Comparison of ENCODE assay signal across 8 cellular contexts in the genomic region with DNA sequence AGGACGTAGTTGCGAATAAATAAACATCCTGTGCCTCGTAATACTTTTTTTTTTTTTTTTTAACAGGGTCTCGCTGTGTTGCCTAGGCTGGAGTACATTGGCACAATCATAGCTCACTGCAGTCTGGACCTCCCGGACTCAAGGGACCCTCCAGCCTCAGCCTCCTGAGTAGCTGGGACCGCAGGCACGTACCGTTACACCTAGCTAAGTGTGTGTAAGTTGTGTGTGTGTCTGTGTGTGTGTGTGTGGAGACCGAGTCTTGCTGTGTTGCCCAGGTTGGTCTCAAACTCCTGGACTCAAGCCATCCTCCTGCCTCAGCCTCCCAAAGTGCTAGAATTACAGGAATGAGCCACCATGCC. TPM values are rescaled to one million over a fixed set of nuclear protein-coding genes. Genes with fewer than 3 reads are reported as not detected.
DNase-seq lines count a peak whose midpoint lies in the region; ATAC-seq and TF ChIP-seq lines count a peak whose summit lies in the region.
"Had no signal": no experiment of that assay in that cellular context is flagged by ENCODE, and none has a peak within 500 bp of the region (broad histone marks: within the 10 kb centered on the region; RNA-seq: fewer than 3 reads in every experiment).

No MANE protein-coding gene starts in this region.

- H3K27ac ChIP-seq in HL-60 (replicated peaks) = no peak overlapping the region
- peak overlapping the region; percentile 91 to 96 for H3K27ac ChIP-seq in ascending aorta
- peak overlapping the region; percentile 84 for H3K27ac ChIP-seq in layer of hippocampus (ENCODE audit: low read depth, low read length)
- peak overlapping the region; percentile 89 for H3K27ac ChIP-seq in suprapubic skin

- no peaks in the 10 kb centered on the region for H3K27me3 ChIP-seq in HL-60 (ENCODE audit: insufficient read depth, poor library complexity, severe bottlenecking)
- no peaks in the 10 kb centered on the region for H3K27me3 ChIP-seq in ascending aorta
- no peaks in the 10 kb centered on the region for H3K27me3 ChIP-seq in layer of hippocampus (ENCODE audit: control insufficient read depth, insufficient read depth, low read length)
- no peaks in the 10 kb centered on the region for H3K27me3 ChIP-seq in suprapubic skin

- no peaks in the 10 kb centered on the region for H3K36me3 ChIP-seq in ascending aorta
- H3K36me3 ChIP-seq in suprapubic skin = no peaks in the 10 kb centered on the region

- ATAC-seq in GM19397 (IDR thresholded peaks at IDR 0.05; ENCODE audit: unreplicated experiment) = no peak

- H3K9me3 ChIP-seq in ascending aorta (no peaks in the 10 kb centered on the region), suprapubic skin (no peaks in the 10 kb centered on the region)

- peaks cover 0 to 2% of the 10 kb centered on the region in 2 donors for H3K4me1 ChIP-seq in ascending aorta
- peaks cover 18% of the 10 kb centered on the region for H3K4me1 ChIP-seq in suprapubic skin

- TF ChIP-seq POLR2A in suprapubic skin (IDR thresholded peaks at IDR 0.05) = no peak

- no peak for TF ChIP-seq EP300 in suprapubic skin (IDR thresholded peaks at IDR 0.05)

- TF ChIP-seq CTCF in HL-60 (IDR thresholded peaks at IDR 0.05; ENCODE audit: insufficient read depth, low read length) (no peak), ascending aorta (IDR thresholded peaks at IDR 0.05) (no peak), suprapubic skin (IDR thresholded peaks at IDR 0.05) (no peak)

- H3K4me3 ChIP-seq in HL-60 (replicated peaks; ENCODE audit: insufficient read depth, low read length) = peak overlapping the region; percentile 58; the same call in 1 of the 2 replicates
- peak overlapping the region; percentile 73 to 97 for H3K4me3 ChIP-seq in ascending aorta
- peak overlapping the region; percentile 68 for H3K4me3 ChIP-seq in suprapubic skin

- 59% methylated on average over 9 of the region's 9 CpGs for WGBS in suprapubic skin

- DNase-seq in HL-60 (ENCODE audit: low read depth in 1 of 2, low spot score in 1 of 2) (no peak), ascending aorta (ENCODE audit: low spot score in 2 of 2) (no peak), suprapubic skin (ENCODE audit: low spot score in 2 of 2) (no peak), KG1 (lab: John Stamatoyannopoulos, UW) (no peak), NCI-H1092 (lab: John Stamatoyannopoulos, UW) (no peak)

- intact Hi-C loops in ascending aorta (cut with DNase I) = loop anchor here (5.0 kb wide), 1 partner anchor 252 kb away; no protein-coding TSS in a partner anchor

RNA-seq across cellular contexts. Expression of a gene that starts 0.6 kb away (rescaled TPM):
- total RNA-seq in ascending aorta (59.8 TPM), suprapubic skin (100 to 1,000 TPM in 2 of 4 donors, 10 to 100 TPM in 2; 90.2 to 187 (median 117) TPM)

RNA-seq across cellular contexts. Expression of a gene that starts 39.2 kb away (rescaled TPM):
- total RNA-seq in ascending aorta = not detected
- 10 to 100 TPM in 3 of 4 donors, 1 to 10 TPM in 1; 2.9 to 14.5 (median 11.7) TPM for total RNA-seq in suprapubic skin
- total RNA-seq: glomerular endothelial cell had no signal

RNA-seq across cellular contexts. Expression of a gene that starts 50.3 kb away (rescaled TPM):
- total RNA-seq in ascending aorta (0.11 TPM), suprapubic skin (under 1 TPM in 2 of 4 donors, not detected in 2; 0.13 to 0.31 TPM)
